8 cellular contexts compared by ENCODE assay signal in genomic region chr3:160027541-160028195, GRCh38. TPM values are rescaled to one million over a fixed set of nuclear protein-coding genes. Genes with fewer than 3 reads are reported as not detected.
A peak's percentile ranks its signal among the peaks of the same experiment; 100 is the strongest.
DNase-seq lines count a peak whose midpoint lies in the region; ATAC-seq and TF ChIP-seq lines count a peak whose summit lies in the region.

No MANE protein-coding gene starts in this region.

- POLR2A ChIA-PET in AG04450 (lab: Yijun Ruan, JAX), result no interaction called here
- POLR2A ChIA-PET in naive thymus-derived CD8-positive, alpha-beta T cell (lab: Charles Lee), result no interaction called here

- DNase-seq in AG04450 (ENCODE audit: low read depth, low spot score) (peak; percentile 62), fibroblast of mammary gland (ENCODE audit: low read depth) (peak; percentile 73), SK-N-DZ (ENCODE audit: low spot score) (no peak), NCI-H128 (lab: John Stamatoyannopoulos, UW; ENCODE audit: unreplicated experiment) (no peak)
- DNase-seq in naive thymus-derived CD8-positive, alpha-beta T cell, result no peak

- H3K27me3 ChIP-seq in AG04450 (ENCODE audit: control insufficient read depth, insufficient read depth, low read length), result no peaks in the 10 kb centered on the region
- no peaks in the 10 kb centered on the region for H3K27me3 ChIP-seq in OCI-LY3 (ENCODE audit: low read depth, low read length)

- peak overlapping the region; percentile 19; the same call in 1 of the 2 replicates for H3K9ac ChIP-seq in OCI-LY3 (ENCODE audit: low read length)

- H3K27ac Mint-ChIP-seq in naive thymus-derived CD8-positive, alpha-beta T cell, result peak overlapping the region in 2 of 10 donors; percentile 1 to 59

- no peaks in the 10 kb centered on the region for H3K9me3 Mint-ChIP-seq in naive thymus-derived CD8-positive, alpha-beta T cell

- CTCF ChIA-PET in AG04450 (lab: Charles Lee), result interaction anchor here (1.1 to 1.5 kb wide), 5 partner anchors 24 to 315 kb away, joined by 3 to 10 read pairs (median 4); partner anchors contain the start of gene IL12A

- H3K36me3 Mint-ChIP-seq in naive thymus-derived CD8-positive, alpha-beta T cell, result no peaks in the 10 kb centered on the region

- no peaks in the 10 kb centered on the region for H4K20me1 ChIP-seq in OCI-LY3 (ENCODE audit: insufficient read depth, low read length)

- peak overlapping the region; percentile 62 for H3K4me2 ChIP-seq in OCI-LY3 (ENCODE audit: low read length)

- no peak overlapping the region for H3K4me3 Mint-ChIP-seq in naive thymus-derived CD8-positive, alpha-beta T cell

- peak; percentile 90 for ATAC-seq in GM18868 (IDR thresholded peaks at IDR 0.05; ENCODE audit: unreplicated experiment)
- ATAC-seq in HG02973 (IDR thresholded peaks at IDR 0.05; ENCODE audit: unreplicated experiment), result peak; percentile 90
- ATAC-seq in naive thymus-derived CD8-positive, alpha-beta T cell, result no peak

- H3K4me3 ChIP-seq in AG04450 (ENCODE audit: low read depth, low read length) (no peak overlapping the region), OCI-LY3 (ENCODE audit: low read length) (peak overlapping the region; percentile 12; the same call in 1 of the 2 replicates), fibroblast of mammary gland (ENCODE audit: control insufficient read depth, low read depth, low read length) (no peak overlapping the region)

- H2AFZ ChIP-seq in OCI-LY3 (ENCODE audit: low read depth, low read length), result peak overlapping the region; percentile 58; the same call in 1 of the 2 replicates

- H3K79me2 ChIP-seq in OCI-LY3 (ENCODE audit: low read length), result no peaks in the 10 kb centered on the region

- TF ChIP-seq CTCF in AG04450 (IDR thresholded peaks at IDR 0.05; ENCODE audit: low read depth, low read length), result no peak
- TF ChIP-seq CTCF in OCI-LY3 (IDR thresholded peaks at IDR 0.05; ENCODE audit: low read depth, low read length), result no peak
- no peak for TF ChIP-seq CTCF in fibroblast of mammary gland (conservative IDR thresholded peaks at IDR 0.05; ENCODE audit: control insufficient read depth, insufficient read depth, low read depth, low read length)

- peaks cover 25% of the 10 kb centered on the region for H3K4me1 ChIP-seq in OCI-LY3 (ENCODE audit: low read length)

- peaks cover 0 to 3% (median 0%) of the 10 kb centered on the region in 5 donors for H3K27me3 Mint-ChIP-seq in naive thymus-derived CD8-positive, alpha-beta T cell

- no peaks in the 10 kb centered on the region for H3K36me3 ChIP-seq in OCI-LY3 (replicated peaks; ENCODE audit: low read depth, low read length)

- H3K27ac ChIP-seq in AG04450 (ENCODE audit: low read depth, low read length), result peak overlapping the region; percentile 97
- peak overlapping the region; percentile 52 for H3K27ac ChIP-seq in OCI-LY3 (ENCODE audit: low read length)

- H3K9me3 ChIP-seq in AG04450 (ENCODE audit: control insufficient read depth, insufficient read depth, low read length), result no peaks in the 10 kb centered on the region
- no peaks in the 10 kb centered on the region for H3K9me3 ChIP-seq in OCI-LY3 (ENCODE audit: insufficient read depth, low read length)

- no peaks in the 10 kb centered on the region for H3K4me1 Mint-ChIP-seq in naive thymus-derived CD8-positive, alpha-beta T cell

RNA-seq across cellular contexts. Expression of gene IL12A, which starts 39.0 kb away (rescaled TPM):
- polyA plus RNA-seq in AG04450 (2011; rRNA removed), result 2.3 and 3.6 TPM in 2 replicates
- polyA minus RNA-seq in AG04450 (2011; rRNA and poly(A)+ RNA removed), result 0.69 and 1.1 TPM in 2 replicates
- polyA plus RNA-seq in SK-N-DZ (2014; cell fraction: cytosol; rRNA removed), result 2.8 and 3.7 TPM in 2 replicates
- polyA plus RNA-seq in SK-N-DZ (2014; cell fraction: nucleus; rRNA removed), result 3.6 and 6.0 TPM in 2 replicates
- total RNA-seq in naive thymus-derived CD8-positive, alpha-beta T cell, result 1 to 10 TPM; 1.0 to 3.0 TPM
- under 1 TPM; 0.37 to 0.60 (median 0.43) TPM for polyA plus RNA-seq in naive thymus-derived CD8-positive, alpha-beta T cell

Comparison
In these comparisons a context has a peak if more than half of its experiments do, and no peak if none do; other contexts are left out.
1. DNase-seq: peak in AG04450 (single experiment) and fibroblast of mammary gland (single experiment); none in SK-N-DZ (single experiment), naive thymus-derived CD8-positive, alpha-beta T cell (0 of 10) and NCI-H128 (single experiment).
2. ATAC-seq: peak in GM18868 (single experiment) and HG02973 (single experiment); none in naive thymus-derived CD8-positive, alpha-beta T cell (0 of 2).